In genomic region chr3:169146112-169146665, GRCh38 we compare ENCODE assay signal across 8 cellular contexts.
A peak's percentile ranks its signal among the peaks of the same experiment; 100 is the strongest.
DNase-seq lines count a peak whose midpoint lies in the region; ATAC-seq and TF ChIP-seq lines count a peak whose summit lies in the region.

No MANE protein-coding gene starts in this region.

- no peak overlapping the region for H3K4me3 ChIP-seq in KMS-11 (IDR thresholded peaks at IDR 0.05; ENCODE audit: insufficient read depth, low read depth, low read length)
- H3K4me3 ChIP-seq in heart left ventricle = peak overlapping the region; percentile 27 to 72 (median 58)

- no peak overlapping the region for H3K9ac ChIP-seq in KMS-11

- TF ChIP-seq POLR2A in heart left ventricle (IDR thresholded peaks at IDR 0.05) = peak in 1 of 2 donors; percentile 21

- peaks cover 4% of the 10 kb centered on the region for H3K36me3 Mint-ChIP-seq in activated T-helper 1 cell treated with anti-CD3 and anti-CD28 coated beads, Interleukin-12 subunit alpha, Interleukin-12 subunit beta, Interleukin-2, Interleukin-4 antibody, amounts not matched to agents 30 ng/mL and 10 ng/mL and 1 ng/mL, durations not matched to agents 14 hours and 24 hours and 36 hours (ENCODE audit: low read depth)

- TF ChIP-seq CTCF in KMS-11 (conservative IDR thresholded peaks at IDR 0.05; ENCODE audit: low read depth, low read length) (no peak), heart left ventricle (IDR thresholded peaks at IDR 0.05) (no peak), GM10266 (IDR thresholded peaks at IDR 0.05; ENCODE audit: control insufficient read depth, insufficient read depth, low read depth, missing control alignments) (no peak)

- no peaks in the 10 kb centered on the region for H3K9me3 Mint-ChIP-seq in activated T-helper 1 cell treated with anti-CD3 and anti-CD28 coated beads, Interleukin-12 subunit alpha, Interleukin-12 subunit beta, Interleukin-2, Interleukin-4 antibody, amounts not matched to agents 30 ng/mL and 10 ng/mL and 1 ng/mL, durations not matched to agents 14 hours and 24 hours and 36 hours

- intact Hi-C loops in activated T-helper 1 cell treated with anti-CD3 and anti-CD28 coated beads, Interleukin-12 subunit alpha, Interleukin-12 subunit beta, Interleukin-2, Interleukin-4 antibody, amounts not matched to agents 30 ng/mL and 10 ng/mL and 1 ng/mL, durations not matched to agents 14 hours and 24 hours and 36 hours (cut with micrococcal nuclease) = loop anchor here (5.0 kb wide), 2 partner anchors 96 to 1436 kb away; no protein-coding TSS in a partner anchor
- intact Hi-C loops in heart left ventricle (cut with DNase I) (loop anchor here in 9 of 10 donors (5.0 to 10.0 kb wide), 10 partner anchors 104 to 621 kb away; partner anchors contain the start of genes ACTRT3 (in 2 of the 9), MECOM (in 2 of the 9) and TERC (in 2 of the 9)), posterior vena cava (cut with DNase I) (loop anchor here (5.0 kb wide), 2 partner anchors 516 to 521 kb away; partner anchors contain the start of gene MECOM (in 1 of the 2))

- H3K79me2 ChIP-seq in KMS-11 (ENCODE audit: insufficient read depth, low read depth) = no peaks in the 10 kb centered on the region

- H3K9me3 ChIP-seq in heart left ventricle = no peaks in the 10 kb centered on the region

- peak overlapping the region; percentile 65; the same call in 1 of the 2 replicates for H2AFZ ChIP-seq in KMS-11 (ENCODE audit: low read depth)

- peaks cover 27% of the 10 kb centered on the region for H3K4me1 Mint-ChIP-seq in activated T-helper 1 cell treated with anti-CD3 and anti-CD28 coated beads, Interleukin-12 subunit alpha, Interleukin-12 subunit beta, Interleukin-2, Interleukin-4 antibody, amounts not matched to agents 30 ng/mL and 10 ng/mL and 1 ng/mL, durations not matched to agents 14 hours and 24 hours and 36 hours (ENCODE audit: low read depth)

- no peak overlapping the region for H3K27ac Mint-ChIP-seq in activated T-helper 1 cell treated with anti-CD3 and anti-CD28 coated beads, Interleukin-12 subunit alpha, Interleukin-12 subunit beta, Interleukin-2, Interleukin-4 antibody, amounts not matched to agents 30 ng/mL and 10 ng/mL and 1 ng/mL, durations not matched to agents 14 hours and 24 hours and 36 hours

- no peaks in the 10 kb centered on the region for H3K4me1 ChIP-seq in KMS-11 (ENCODE audit: low read depth, poor library complexity, severe bottlenecking)
- peaks cover 0 to 44% (median 6%) of the 10 kb centered on the region in 12 donors for H3K4me1 ChIP-seq in heart left ventricle

- H3K27ac ChIP-seq in KMS-11 (no peak overlapping the region), heart left ventricle (peak overlapping the region; percentile 69 to 92 (median 86))

- peak overlapping the region; percentile 72; the same call in 1 of the 2 replicates for H3K4me2 ChIP-seq in KMS-11

- peak; percentile 33 to 62 (median 56) for ATAC-seq in heart left ventricle

- H3K36me3 ChIP-seq in KMS-11 (ENCODE audit: insufficient read depth) = no peaks in the 10 kb centered on the region
- peaks cover 0 to 3% (median 0%) of the 10 kb centered on the region in 9 donors for H3K36me3 ChIP-seq in heart left ventricle

- H3K27me3 ChIP-seq in KMS-11 (ENCODE audit: insufficient read depth, low read depth) = no peaks in the 10 kb centered on the region; the same call in 1 of the 2 replicates
- H3K27me3 ChIP-seq in heart left ventricle = peaks cover 0 to 54% (median 44%) of the 10 kb centered on the region in 9 donors

- DNase-seq in COR-L47 (lab: John Stamatoyannopoulos, UW) = peak; percentile 44
- no peak for DNase-seq in activated T-helper 1 cell treated with anti-CD3 and anti-CD28 coated beads, Interleukin-12 subunit alpha, Interleukin-12 subunit beta, Interleukin-2, Interleukin-4 antibody, amounts not matched to agents 30 ng/mL and 10 ng/mL and 1 ng/mL, durations not matched to agents 14 hours and 24 hours and 36 hours (ENCODE audit: low spot score)
- peak; percentile 45 to 76 (median 59) for DNase-seq in heart left ventricle
- DNase-seq in posterior vena cava (ENCODE audit: low spot score) = peak; percentile 81
- DNase-seq in GM10266 (ENCODE audit: extremely low spot score) = no peak
- DNase-seq in hepatic stellate cell (ENCODE audit: low spot score) = no peak
- no peak for DNase-seq in NCI-H2196 treated with DMSO at 0.1 percent for 48 hours (lab: John Stamatoyannopoulos, UW; ENCODE audit: unreplicated experiment)

- peak overlapping the region; percentile 45 for H3K4me3 Mint-ChIP-seq in activated T-helper 1 cell treated with anti-CD3 and anti-CD28 coated beads, Interleukin-12 subunit alpha, Interleukin-12 subunit beta, Interleukin-2, Interleukin-4 antibody, amounts not matched to agents 30 ng/mL and 10 ng/mL and 1 ng/mL, durations not matched to agents 14 hours and 24 hours and 36 hours

- no peaks in the 10 kb centered on the region for H4K20me1 ChIP-seq in KMS-11 (ENCODE audit: insufficient read depth)

- peaks cover 69% of the 10 kb centered on the region for H3K27me3 Mint-ChIP-seq in activated T-helper 1 cell treated with anti-CD3 and anti-CD28 coated beads, Interleukin-12 subunit alpha, Interleukin-12 subunit beta, Interleukin-2, Interleukin-4 antibody, amounts not matched to agents 30 ng/mL and 10 ng/mL and 1 ng/mL, durations not matched to agents 14 hours and 24 hours and 36 hours (ENCODE audit: insufficient read depth)

- WGBS in heart left ventricle, 4 donors = 1 to 3% (median 1%) methylated on average over 40 of the region's 40 CpGs

Comparison
In these comparisons a context has a peak if more than half of its experiments do, and no peak if none do; other contexts are left out.
1. DNase-seq: peak in COR-L47 (single experiment), heart left ventricle (5 of 5) and posterior vena cava (single experiment); none in activated T-helper 1 cell treated with anti-CD3 and anti-CD28 coated beads, Interleukin-12 subunit alpha, Interleukin-12 subunit beta, Interleukin-2, Interleukin-4 antibody, amounts not matched to agents 30 ng/mL and 10 ng/mL and 1 ng/mL, durations not matched to agents 14 hours and 24 hours and 36 hours (single experiment), GM10266 (single experiment), hepatic stellate cell (single experiment) and NCI-H2196 treated with DMSO at 0.1 percent for 48 hours (single experiment).